In the genomic region with DNA sequence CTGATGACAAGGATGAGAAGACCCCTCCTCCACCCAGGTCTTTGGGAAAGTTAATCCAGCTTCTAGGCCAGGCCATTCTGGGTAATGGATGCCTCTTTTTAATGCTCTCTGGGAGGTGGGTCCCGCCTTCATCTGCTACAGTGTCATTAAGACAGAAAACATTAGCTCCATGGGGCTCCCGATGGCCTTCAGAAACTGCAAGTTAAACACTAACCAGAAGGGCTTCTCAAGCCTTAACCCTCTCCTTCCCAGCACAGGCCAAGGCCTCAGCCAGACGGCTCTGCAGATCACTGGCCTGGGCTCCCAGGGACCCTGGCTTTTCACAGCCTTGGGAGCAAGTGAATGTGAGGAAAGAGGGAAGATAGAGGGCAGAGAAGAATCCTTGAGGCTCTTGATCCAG, we compare ENCODE assay signal across 1 cellular context.
TF ChIP-seq lines count a peak whose summit lies in the region.

No MANE protein-coding gene starts in this region.

TF ChIP-seq in HepG2, 621 proteins besides CTCF, POLR2A, EP300 and RAD21 (continued from another document):
- peak; percentile 82 for TF ChIP-seq ZNF652 (CRISPR knock-in tag; IDR thresholded peaks at IDR 0.05; ENCODE audit: borderline replicate concordance, low read depth)
